Comparison of ENCODE assay signal across 12 cellular contexts in the genomic region with DNA sequence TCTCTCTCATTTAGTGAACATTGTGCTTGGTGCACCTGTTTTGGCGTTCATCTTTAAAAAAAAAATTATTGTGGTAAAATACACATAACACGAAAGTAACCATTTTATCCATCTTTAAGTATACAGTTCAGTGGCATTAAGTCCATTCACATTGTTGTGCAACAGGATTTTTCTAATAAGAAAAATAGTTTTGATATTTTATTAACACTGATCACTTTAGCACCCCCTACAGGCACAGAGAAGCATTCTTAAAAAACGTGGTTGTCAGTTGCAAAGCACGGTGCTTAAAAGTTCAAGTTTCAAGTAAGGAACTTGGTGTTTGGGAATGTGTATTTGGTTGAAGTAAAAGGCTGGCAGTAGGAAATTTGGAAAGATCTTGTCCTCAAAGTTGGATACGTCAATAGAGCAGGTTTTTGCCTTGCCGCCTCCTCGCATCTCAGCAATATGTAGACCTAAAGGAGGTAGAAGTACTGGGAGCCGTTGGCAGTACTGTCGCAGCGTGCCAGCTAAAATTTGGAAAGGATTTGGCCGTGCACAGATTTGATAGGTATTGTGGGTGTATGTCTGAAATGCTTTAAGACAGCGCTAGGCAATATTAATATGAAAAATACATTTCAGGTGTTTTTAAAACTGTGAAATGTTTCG.
DNase-seq lines count a peak whose midpoint lies in the region; ATAC-seq and TF ChIP-seq lines count a peak whose summit lies in the region.
"Had no signal": no experiment of that assay in that cellular context is flagged by ENCODE, and none has a peak within 500 bp of the region (broad histone marks: within the 10 kb centered on the region; RNA-seq: fewer than 3 reads in every experiment).

No MANE protein-coding gene starts in this region.

- no peak overlapping the region for H3K4me2 ChIP-seq in DND-41 (ENCODE audit: insufficient read depth, low read length)

- H3K9me3 Mint-ChIP-seq in nephron progenitor cell, result peaks cover 12% of the 10 kb centered on the region

- intact Hi-C loops in dorsolateral prefrontal cortex (cut with DNase I), result no loop called here

- no peak for DNase-seq in DND-41
- DNase-seq in dorsolateral prefrontal cortex, result peak in 1 of 10 donors; percentile 39
- DNase-seq in nephron progenitor cell, result no peak
- no peak for DNase-seq in activated naive CD4-positive, alpha-beta T cell treated with Interleukin-2 at 50 U/mL for 16 hours
- DNase-seq in activated CD8-positive, alpha-beta memory T cell treated with anti-CD3 and anti-CD28 coated beads, Interleukin-2, amount 50 U/mL, for 48 hours, result no peak
- no peak for DNase-seq in NCI-H2107 (lab: John Stamatoyannopoulos, UW)
- DNase-seq: activated CD4-positive, alpha-beta T cell treated with anti-CD3 and anti-CD28 coated beads for 36 hours; aorta; left cardiac atrium; NCI-H226 had no signal

- TF ChIP-seq CTCF in DND-41 (IDR thresholded peaks at IDR 0.05; ENCODE audit: borderline replicate concordance, extremely low read depth, low read length, poor library complexity, severe bottlenecking) (peak; percentile 54), LNCAP (IDR thresholded peaks at IDR 0.05) (peak; percentile 68), dorsolateral prefrontal cortex (IDR thresholded peaks at IDR 0.05 in 54 of 56, conservative IDR thresholded peaks at IDR 0.05 in 2 of 56; ENCODE audit: low read depth in 1 of 56, partially characterized antibody in 56 of 56) (peak in 44 of 56 donors; percentile 10 to 48 (median 32)), nephron progenitor cell (IDR thresholded peaks at IDR 0.05) (peak; percentile 37)

- no peaks in the 10 kb centered on the region for H4K20me1 ChIP-seq in DND-41 (ENCODE audit: insufficient read depth, low read length)

- ATAC-seq in DND-41 (ENCODE audit: insufficient read depth, low read depth) (no peak), HG03039 (IDR thresholded peaks at IDR 0.05; ENCODE audit: unreplicated experiment) (no peak)
- ATAC-seq: activated CD4-positive, alpha-beta T cell treated with anti-CD3 and anti-CD28 coated beads for 36 hours; left cardiac atrium had no signal

- H3K36me3 Mint-ChIP-seq in nephron progenitor cell (ENCODE audit: low read depth), result peaks cover 37% of the 10 kb centered on the region

- H3K27ac Mint-ChIP-seq in nephron progenitor cell, result no peak overlapping the region
- H3K27ac Mint-ChIP-seq: activated CD4-positive, alpha-beta T cell treated with anti-CD3 and anti-CD28 coated beads for 36 hours had no signal

- H3K27me3 ChIP-seq in DND-41 (ENCODE audit: insufficient read depth, low read length, poor library complexity) (no peaks in the 10 kb centered on the region), dorsolateral prefrontal cortex (no peaks in the 10 kb centered on the region)

- no peak overlapping the region for H3K9ac ChIP-seq in DND-41 (ENCODE audit: low read depth, low read length)

- no peaks in the 10 kb centered on the region for H3K9me3 ChIP-seq in DND-41 (ENCODE audit: insufficient read depth, low read length, severe bottlenecking)

- no peak overlapping the region for H3K4me3 Mint-ChIP-seq in nephron progenitor cell
- H3K4me3 Mint-ChIP-seq: activated CD4-positive, alpha-beta T cell treated with anti-CD3 and anti-CD28 coated beads for 36 hours had no signal

- peaks cover 27% of the 10 kb centered on the region for H3K4me1 ChIP-seq in DND-41 (ENCODE audit: insufficient read depth, low read length)

- H3K79me2 ChIP-seq in DND-41 (ENCODE audit: insufficient read depth, low read length), result no peaks in the 10 kb centered on the region

- H3K4me3 ChIP-seq in DND-41 (ENCODE audit: low read depth in 1 of 2, low read length in 2 of 2) (no peak overlapping the region), dorsolateral prefrontal cortex (no peak overlapping the region)

- no peak overlapping the region for H2AFZ ChIP-seq in DND-41 (ENCODE audit: low read depth, low read length)

- no peaks in the 10 kb centered on the region for H3K27me3 Mint-ChIP-seq in nephron progenitor cell (ENCODE audit: low read depth, poor library complexity)
- H3K27me3 Mint-ChIP-seq: activated CD4-positive, alpha-beta T cell treated with anti-CD3 and anti-CD28 coated beads for 36 hours had no signal

- H3K4me1 Mint-ChIP-seq in nephron progenitor cell, result no peaks in the 10 kb centered on the region

- H3K27ac ChIP-seq in DND-41 (ENCODE audit: low read length) (no peak overlapping the region), dorsolateral prefrontal cortex (peak overlapping the region in 4 of 59 donors; percentile 31 to 43 (median 40))

- H3K36me3 ChIP-seq in DND-41 (ENCODE audit: insufficient read depth, low read length), result peaks cover 35% of the 10 kb centered on the region
